In the genomic region with DNA sequence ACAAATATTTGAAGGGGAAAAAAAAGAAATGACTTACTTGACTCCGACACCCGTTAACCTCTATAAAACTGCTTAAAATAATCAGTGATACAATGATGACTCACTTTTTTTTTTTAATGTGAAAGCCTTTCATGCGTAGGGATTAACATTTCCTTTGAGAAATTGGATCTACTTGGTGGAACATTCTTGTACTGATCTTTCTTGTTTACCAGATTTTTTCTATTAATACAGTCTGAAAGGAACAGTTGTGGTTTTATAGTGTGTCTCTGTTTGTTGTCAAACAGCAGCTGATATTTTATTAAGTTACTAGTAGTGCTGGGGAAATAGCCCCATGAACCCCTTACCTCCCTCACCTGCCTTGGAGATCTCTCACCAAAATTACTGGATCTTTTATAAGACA, we compare ENCODE assay signal across 14 cellular contexts. TPM values are rescaled to one million over a fixed set of nuclear protein-coding genes. Genes with fewer than 3 reads are reported as not detected.
DNase-seq lines count a peak whose midpoint lies in the region; ATAC-seq and TF ChIP-seq lines count a peak whose summit lies in the region.
"Had no signal": no experiment of that assay in that cellular context is flagged by ENCODE, and none has a peak within 500 bp of the region (broad histone marks: within the 10 kb centered on the region; RNA-seq: fewer than 3 reads in every experiment).

No MANE protein-coding gene starts in this region.

- in situ Hi-C loops in astrocyte of the spinal cord (cut with HindIII; ENCODE audit: low sequenced_read_pairs), result no loop called here

- H3K27me3 ChIP-seq in left ventricle myocardium inferior (ENCODE audit: low read depth), result no peaks in the 10 kb centered on the region
- H3K27me3 ChIP-seq in uterus, result no peaks in the 10 kb centered on the region

- ATAC-seq in Right ventricle myocardium inferior, result no peak
- ATAC-seq: Panc1 had no signal

- H3K36me3 ChIP-seq in left ventricle myocardium inferior (peaks cover 39% of the 10 kb centered on the region), uterus (no peaks in the 10 kb centered on the region)

- H3K27ac ChIP-seq in left ventricle myocardium inferior (replicated peaks) (peak overlapping the region; percentile 44), uterus (peak overlapping the region; percentile 54 to 61)

- intact Hi-C loops in left ventricle myocardium inferior (cut with micrococcal nuclease), result no loop called here
- intact Hi-C loops in Right ventricle myocardium inferior (cut with DNase I), result no loop called here
- intact Hi-C loops in uterus (cut with DNase I; ENCODE audit: low total_unique reads), result no loop called here

- TF ChIP-seq POLR2A in uterus (IDR thresholded peaks at IDR 0.05), result no peak

- H3K9me3 ChIP-seq in left ventricle myocardium inferior (replicated peaks) (peaks cover 15% of the 10 kb centered on the region), uterus (no peaks in the 10 kb centered on the region)

- peaks cover 15% of the 10 kb centered on the region for H3K4me1 ChIP-seq in left ventricle myocardium inferior
- H3K4me1 ChIP-seq in uterus, result peaks cover 0 to 3% of the 10 kb centered on the region in 2 donors

- no peak overlapping the region for H3K4me3 ChIP-seq in left ventricle myocardium inferior
- H3K4me3 ChIP-seq in astrocyte of the spinal cord (ENCODE audit: low read depth, low read length), result no peak overlapping the region
- H3K4me3 ChIP-seq in uterus, result no peak overlapping the region

- no peak for DNase-seq in left ventricle myocardium inferior
- no peak for DNase-seq in Right ventricle myocardium inferior (ENCODE audit: missing footprints)
- DNase-seq in astrocyte of the spinal cord (ENCODE audit: low read depth, low spot score), result peak; percentile 78
- DNase-seq in hepatic stellate cell (ENCODE audit: low spot score), result peak; percentile 14
- no peak for DNase-seq in uterus
- no peak for DNase-seq in activated CD4-positive, CD25-positive, alpha-beta regulatory T cell treated with anti-CD3 and anti-CD28 coated beads, Interleukin-2, amount 50 U/mL, for 72 hours
- no peak for DNase-seq in NCI-H446 (lab: John Stamatoyannopoulos, UW)
- no peak for DNase-seq in central memory CD4-positive, alpha-beta T cell
- DNase-seq: activated CD4-positive, alpha-beta T cell treated with anti-CD3 and anti-CD28 coated beads for 4 hours; activated naive CD8-positive, alpha-beta T cell treated with anti-CD3 and anti-CD28 coated beads, Interleukin-2, amount 10 ng/mL, durations not matched to agents 7 days and 5 days; hippocampal formation; NCI-H1417 treated with DMSO at 0.1 percent for 48 hours; nephron progenitor cell had no signal

- no peak for TF ChIP-seq CTCF in left ventricle myocardium inferior (IDR thresholded peaks at IDR 0.05; ENCODE audit: borderline replicate concordance)
- no peak for TF ChIP-seq CTCF in astrocyte of the spinal cord (IDR thresholded peaks at IDR 0.05; ENCODE audit: low read depth, low read length)
- no peak for TF ChIP-seq CTCF in uterus (IDR thresholded peaks at IDR 0.05)

RNA-seq across cellular contexts. Expression of a gene that starts 40.2 kb away (rescaled TPM):
- 30.5 TPM for total RNA-seq in left ventricle myocardium inferior
- 0.87 TPM for total RNA-seq in Right ventricle myocardium inferior
- 1 to 10 TPM in 2 of 4 donors, under 1 TPM in 2; under 0.01 to 2.2 (median 0.84) TPM for total RNA-seq in uterus

RNA-seq across cellular contexts. Expression of a gene that starts 53.7 kb away (rescaled TPM):
- 53.9 TPM for total RNA-seq in left ventricle myocardium inferior
- 47.9 TPM for total RNA-seq in Right ventricle myocardium inferior
- total RNA-seq in uterus, result 100 to 1,000 TPM in 1 of 4 donors, 10 to 100 TPM in 3; 21.2 to 101 (median 40.7) TPM

Comparison
In these comparisons a context has a peak if more than half of its experiments do, and no peak if none do; other contexts are left out.
1. DNase-seq: peak in astrocyte of the spinal cord (single experiment) and hepatic stellate cell (single experiment); none in left ventricle myocardium inferior (single experiment), Right ventricle myocardium inferior (single experiment), uterus (0 of 2), activated CD4-positive, CD25-positive, alpha-beta regulatory T cell treated with anti-CD3 and anti-CD28 coated beads, Interleukin-2, amount 50 U/mL, for 72 hours (single experiment), NCI-H446 (0 of 2) and central memory CD4-positive, alpha-beta T cell (single experiment).